9 cellular contexts compared by ENCODE assay signal in the genomic region with DNA sequence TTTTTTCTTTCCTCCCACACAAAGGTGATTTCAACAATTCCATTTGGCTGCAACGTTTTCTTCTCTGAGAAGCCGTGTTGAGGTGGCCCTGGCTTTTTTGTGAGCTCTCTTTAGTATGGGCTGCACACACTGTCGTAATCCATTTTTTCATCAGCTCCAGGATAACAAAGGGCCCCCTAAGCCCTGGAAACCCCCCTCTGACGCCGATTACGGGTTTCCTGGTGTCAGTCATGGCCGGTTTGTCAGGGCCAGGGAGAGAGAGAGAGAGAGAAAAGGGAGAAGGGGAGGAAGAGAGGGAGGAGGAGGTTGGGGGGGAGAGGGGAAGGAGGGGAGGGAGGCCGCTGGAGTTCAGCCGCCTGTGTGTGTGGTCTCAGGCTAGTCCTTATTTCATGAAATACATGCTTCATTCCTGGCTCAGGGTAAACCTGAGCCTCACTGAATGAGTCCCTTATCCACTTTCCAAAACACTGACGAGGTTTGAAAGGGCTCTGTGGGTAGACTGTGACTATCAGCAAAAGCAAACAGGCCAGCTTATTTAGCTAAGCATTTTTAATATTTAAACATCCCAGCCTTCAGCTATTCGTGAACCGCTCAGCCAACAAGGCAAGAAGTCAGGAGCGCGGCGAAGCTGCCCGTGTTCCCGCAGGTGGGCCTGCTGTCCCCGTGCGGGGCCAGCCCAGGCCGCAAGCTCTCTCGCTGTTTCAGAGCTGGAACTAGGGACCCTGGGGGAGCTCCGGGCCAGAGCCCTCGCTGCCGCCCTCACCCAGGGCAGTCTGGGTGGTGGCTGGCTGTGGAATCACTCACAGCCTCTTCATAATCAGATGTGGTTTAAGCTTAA.
DNase-seq lines count a peak whose midpoint lies in the region; ATAC-seq, FAIRE-seq and TF ChIP-seq lines count a peak whose summit lies in the region.
"Had no signal": no experiment of that assay in that cellular context is flagged by ENCODE, and none has a peak within 500 bp of the region (broad histone marks: within the 10 kb centered on the region; RNA-seq: fewer than 3 reads in every experiment).

No MANE protein-coding gene starts in this region.

- no peaks in the 10 kb centered on the region for H3K4me1 ChIP-seq in endothelial cell of umbilical vein (ENCODE audit: control insufficient read depth, extremely low read depth, insufficient read depth, low read length)
- peaks cover 0 to 6% of the 10 kb centered on the region in 2 donors for H3K4me1 ChIP-seq in mucosa of rectum (ENCODE audit: control insufficient read depth in 2 of 2, insufficient read depth in 2 of 2, low read length in 2 of 2)
- H3K4me1 ChIP-seq in testis: peaks cover 37% of the 10 kb centered on the region
- H3K4me1 ChIP-seq: lower lobe of right lung had no signal

- FAIRE-seq in endothelial cell of umbilical vein (lab: Jason Lieb, UNC): no peak

- no peaks in the 10 kb centered on the region for H3K9me1 ChIP-seq in endothelial cell of umbilical vein (replicated peaks; ENCODE audit: control insufficient read depth, extremely low read depth, insufficient read depth, low read length)

- H3K27ac ChIP-seq in endothelial cell of umbilical vein (ENCODE audit: insufficient read depth, low read depth, low read length): no peak overlapping the region
- H3K27ac ChIP-seq in mucosa of rectum (ENCODE audit: low read depth in 2 of 2, low read length in 2 of 2): peak overlapping the region; percentile 58 to 64
- peak overlapping the region; percentile 83 to 85 for H3K27ac ChIP-seq in testis
- H3K27ac ChIP-seq: lower lobe of right lung had no signal

- H3K36me3 ChIP-seq in endothelial cell of umbilical vein (ENCODE audit: control insufficient read depth in 2 of 2, extremely low read depth in 1 of 2, insufficient read depth in 2 of 2, low read length in 2 of 2): no peaks in the 10 kb centered on the region
- H3K36me3 ChIP-seq in mucosa of rectum (ENCODE audit: control insufficient read depth in 2 of 2, insufficient read depth in 2 of 2, low read length in 2 of 2): no peaks in the 10 kb centered on the region
- no peaks in the 10 kb centered on the region for H3K36me3 ChIP-seq in testis (ENCODE audit: low read depth, missing control alignments)
- H3K36me3 ChIP-seq: lower lobe of right lung had no signal

- H3K4me1 Mint-ChIP-seq in activated CD4-positive, alpha-beta T cell treated with anti-CD3 and anti-CD28 coated beads for 36 hours: peaks cover 9% of the 10 kb centered on the region
- H3K4me1 Mint-ChIP-seq in activated CD4-positive, alpha-beta T cell treated with anti-CD3 and anti-CD28 coated beads, Interleukin-2, amount 10 ng/mL, durations not matched to agents 7 days and 5 days: no peaks in the 10 kb centered on the region

- POLR2A ChIA-PET in activated CD4-positive, alpha-beta T cell treated with anti-CD3 and anti-CD28 coated beads for 36 hours (lab: Charles Lee): no interaction called here
- POLR2A ChIA-PET in activated CD4-positive, alpha-beta T cell treated with anti-CD3 and anti-CD28 coated beads, Interleukin-2, amount 10 ng/mL, durations not matched to agents 7 days and 5 days (lab: Charles Lee): no interaction called here
- POLR2A ChIA-PET in endothelial cell of umbilical vein (lab: Charles Lee): no interaction called here

- peak; percentile 39 for DNase-seq in activated CD4-positive, alpha-beta T cell treated with anti-CD3 and anti-CD28 coated beads for 36 hours
- no peak for DNase-seq in activated CD4-positive, alpha-beta T cell treated with anti-CD3 and anti-CD28 coated beads, Interleukin-2, amount 10 ng/mL, durations not matched to agents 7 days and 5 days
- DNase-seq in endothelial cell of umbilical vein (ENCODE audit: low read depth, low spot score) (peak; percentile 55), testis (peak; percentile 70), COLO668 (lab: John Stamatoyannopoulos, UW; ENCODE audit: unreplicated experiment) (no peak), OCI-M1 (lab: John Stamatoyannopoulos, UW) (no peak), SW480 (ENCODE audit: low spot score) (no peak)
- DNase-seq: lower lobe of right lung had no signal

- peak; percentile 72 for ATAC-seq in activated CD4-positive, alpha-beta T cell treated with anti-CD3 and anti-CD28 coated beads for 36 hours

- no peak overlapping the region for H3K4me2 ChIP-seq in endothelial cell of umbilical vein (ENCODE audit: insufficient read depth, low read length)

- no peaks in the 10 kb centered on the region for H3K27me3 Mint-ChIP-seq in activated CD4-positive, alpha-beta T cell treated with anti-CD3 and anti-CD28 coated beads for 36 hours
- no peaks in the 10 kb centered on the region for H3K27me3 Mint-ChIP-seq in activated CD4-positive, alpha-beta T cell treated with anti-CD3 and anti-CD28 coated beads, Interleukin-2, amount 10 ng/mL, durations not matched to agents 7 days and 5 days

- TF ChIP-seq CTCF in endothelial cell of umbilical vein (IDR thresholded peaks at IDR 0.05; ENCODE audit: extremely low read depth in 1 of 2, insufficient read depth in 1 of 2, low read depth in 1 of 2, low read length in 2 of 2): no peak
- no peak for TF ChIP-seq CTCF in testis (IDR thresholded peaks at IDR 0.05)

- no TSS peak for BruUV-seq in endothelial cell of umbilical vein (replicated peaks; lab: Mats Ljungman, UMichigan)

- H2AFZ ChIP-seq in endothelial cell of umbilical vein (ENCODE audit: low read depth, low read length): no peak overlapping the region

- no peaks in the 10 kb centered on the region for H4K20me1 ChIP-seq in endothelial cell of umbilical vein (replicated peaks; ENCODE audit: control insufficient read depth, extremely low read depth, insufficient read depth, low read length)

- no peak overlapping the region for H3K9ac ChIP-seq in endothelial cell of umbilical vein (replicated peaks; ENCODE audit: extremely low read depth, insufficient read depth, low read length)
- H3K9ac ChIP-seq in mucosa of rectum (ENCODE audit: low read depth in 1 of 2, low read length in 2 of 2): peak overlapping the region in 1 of 2 donors; percentile 37

- no peaks in the 10 kb centered on the region for H3K79me2 ChIP-seq in endothelial cell of umbilical vein (ENCODE audit: control insufficient read depth, insufficient read depth, low read length)

- 15 to 21% methylated on average over 20 to 24 of the region's 24 CpGs for WGBS in testis, 2 donors

- no peak overlapping the region for H3K4me3 Mint-ChIP-seq in activated CD4-positive, alpha-beta T cell treated with anti-CD3 and anti-CD28 coated beads for 36 hours
- no peak overlapping the region for H3K4me3 Mint-ChIP-seq in activated CD4-positive, alpha-beta T cell treated with anti-CD3 and anti-CD28 coated beads, Interleukin-2, amount 10 ng/mL, durations not matched to agents 7 days and 5 days

- no peaks in the 10 kb centered on the region for H3K9me3 Mint-ChIP-seq in activated CD4-positive, alpha-beta T cell treated with anti-CD3 and anti-CD28 coated beads for 36 hours (ENCODE audit: low read depth)
- H3K9me3 Mint-ChIP-seq in activated CD4-positive, alpha-beta T cell treated with anti-CD3 and anti-CD28 coated beads, Interleukin-2, amount 10 ng/mL, durations not matched to agents 7 days and 5 days: peaks cover 2% of the 10 kb centered on the region

- intact Hi-C loops in activated CD4-positive, alpha-beta T cell treated with anti-CD3 and anti-CD28 coated beads for 36 hours (cut with DNase I, micrococcal nuclease): loop anchor here in 1 of 2 experiments (1.0 kb wide), 1 partner anchor 32 kb away; no protein-coding TSS in a partner anchor
- intact Hi-C loops in endothelial cell of umbilical vein (cut with micrococcal nuclease): no loop called here
- intact Hi-C loops in testis (cut with DNase I; ENCODE audit: low total_unique reads): no loop called here

- H3K36me3 Mint-ChIP-seq in activated CD4-positive, alpha-beta T cell treated with anti-CD3 and anti-CD28 coated beads for 36 hours (ENCODE audit: low read depth): no peaks in the 10 kb centered on the region
- no peaks in the 10 kb centered on the region for H3K36me3 Mint-ChIP-seq in activated CD4-positive, alpha-beta T cell treated with anti-CD3 and anti-CD28 coated beads, Interleukin-2, amount 10 ng/mL, durations not matched to agents 7 days and 5 days (ENCODE audit: low read depth)

- CTCF ChIA-PET in activated CD4-positive, alpha-beta T cell treated with anti-CD3 and anti-CD28 coated beads for 36 hours (lab: Charles Lee): interaction anchor here (0.7 to 0.9 kb wide), 3 partner anchors 9 to 726 kb away, joined by 3 to 4 read pairs (median 4); no protein-coding TSS in a partner anchor
- CTCF ChIA-PET in activated CD4-positive, alpha-beta T cell treated with anti-CD3 and anti-CD28 coated beads, Interleukin-2, amount 10 ng/mL, durations not matched to agents 7 days and 5 days (lab: Charles Lee): interaction anchor here (2.0 kb wide), 1 partner anchor 27 kb away, joined by 4 read pairs; no protein-coding TSS in a partner anchor
- CTCF ChIA-PET in endothelial cell of umbilical vein (lab: Charles Lee): interaction anchor here (0.8 to 1.3 kb wide), 5 partner anchors 9 to 321 kb away, joined by 3 read pairs; no protein-coding TSS in a partner anchor

- dilution Hi-C loops in endothelial cell of umbilical vein (cut with MboI; ENCODE audit: extremely low pct_ligation_motif_present, low sequenced_read_pairs): no loop called here

- H3K27ac Mint-ChIP-seq in activated CD4-positive, alpha-beta T cell treated with anti-CD3 and anti-CD28 coated beads for 36 hours: peak overlapping the region; percentile 47
- no peak overlapping the region for H3K27ac Mint-ChIP-seq in activated CD4-positive, alpha-beta T cell treated with anti-CD3 and anti-CD28 coated beads, Interleukin-2, amount 10 ng/mL, durations not matched to agents 7 days and 5 days

- no peaks in the 10 kb centered on the region for H3K9me3 ChIP-seq in endothelial cell of umbilical vein (replicated peaks; ENCODE audit: control insufficient read depth, insufficient read depth, low read length)
- no peaks in the 10 kb centered on the region for H3K9me3 ChIP-seq in mucosa of rectum (ENCODE audit: control insufficient read depth in 2 of 2, low read length in 2 of 2)
- no peaks in the 10 kb centered on the region for H3K9me3 ChIP-seq in testis
- H3K9me3 ChIP-seq: lower lobe of right lung had no signal

- TF ChIP-seq POLR2A in endothelial cell of umbilical vein (IDR thresholded peaks at IDR 0.05; ENCODE audit: low read depth, low read length): no peak
- TF ChIP-seq POLR2A in testis (IDR thresholded peaks at IDR 0.05): no peak

- H3K4me3 ChIP-seq in endothelial cell of umbilical vein (replicated peaks in 1 of 3; ENCODE audit: insufficient read depth in 1 of 3, low read depth in 1 of 3, low read length in 3 of 3) (no peak overlapping the region), mucosa of rectum (ENCODE audit: low read length in 2 of 2) (no peak overlapping the region), testis (peak overlapping the region in 1 of 2 donors; percentile 27)
- H3K4me3 ChIP-seq: lower lobe of right lung had no signal

- no peaks in the 10 kb centered on the region for H3K27me3 ChIP-seq in endothelial cell of umbilical vein (ENCODE audit: control insufficient read depth in 2 of 2, insufficient read depth in 2 of 2, low read length in 2 of 2)
- no peaks in the 10 kb centered on the region for H3K27me3 ChIP-seq in mucosa of rectum (ENCODE audit: control insufficient read depth in 2 of 2, insufficient read depth in 2 of 2, low read length in 2 of 2)
- no peaks in the 10 kb centered on the region for H3K27me3 ChIP-seq in testis

TF ChIP-seq in endothelial cell of umbilical vein, 7 proteins besides CTCF, POLR2A, EP300 and RAD21 (continues in another document):
- no peak for TF ChIP-seq FOS (IDR thresholded peaks at IDR 0.05; ENCODE audit: borderline replicate concordance, insufficient read depth, low read length)

Comparison
In these comparisons a context has a peak if more than half of its experiments do, and no peak if none do; other contexts are left out.
1. DNase-seq: peak in activated CD4-positive, alpha-beta T cell treated with anti-CD3 and anti-CD28 coated beads for 36 hours (single experiment), endothelial cell of umbilical vein (single experiment) and testis (single experiment); none in activated CD4-positive, alpha-beta T cell treated with anti-CD3 and anti-CD28 coated beads, Interleukin-2, amount 10 ng/mL, durations not matched to agents 7 days and 5 days (single experiment), COLO668 (single experiment), OCI-M1 (single experiment) and SW480 (single experiment).